ENCODE assay signal across 9 cellular contexts in genomic region chr4:113958766-113959540, GRCh38. TPM values are rescaled to one million over a fixed set of nuclear protein-coding genes. Genes with fewer than 3 reads are reported as not detected.
DNase-seq lines count a peak whose midpoint lies in the region; ATAC-seq and TF ChIP-seq lines count a peak whose summit lies in the region.
"Had no signal": no experiment of that assay in that cellular context is flagged by ENCODE, and none has a peak within 500 bp of the region (broad histone marks: within the 10 kb centered on the region; RNA-seq: fewer than 3 reads in every experiment).

No MANE protein-coding gene starts in this region.

- H3K27me3 ChIP-seq in uterus = no peaks in the 10 kb centered on the region
- no peaks in the 10 kb centered on the region for H3K27me3 ChIP-seq in spleen (replicated peaks in 1 of 7)

- peak overlapping the region; percentile 20 to 66 for H3K27ac ChIP-seq in uterus
- H3K27ac ChIP-seq in spleen = no peak overlapping the region

- intact Hi-C loops in uterus (cut with DNase I; ENCODE audit: low total_unique reads) = no loop called here
- intact Hi-C loops in spleen (cut with DNase I; ENCODE audit: low total_unique reads) = no loop called here
- intact Hi-C loops in posterior cingulate gyrus (cut with DNase I) = no loop called here

- no peak for TF ChIP-seq CTCF in uterus (IDR thresholded peaks at IDR 0.05)
- TF ChIP-seq CTCF in spleen (IDR thresholded peaks at IDR 0.05 in 8 of 11, conservative IDR thresholded peaks at IDR 0.05 in 3 of 11) = no peak

- no peak overlapping the region for H3K27ac Mint-ChIP-seq in activated naive CD8-positive, alpha-beta T cell treated with anti-CD3 and anti-CD28 coated beads, Interleukin-2, amount 50 U/mL, for 24 hours
- no peak overlapping the region for H3K27ac Mint-ChIP-seq in activated naive CD8-positive, alpha-beta T cell treated with anti-CD3 and anti-CD28 coated beads for 36 hours

- peaks cover 2% of the 10 kb centered on the region for H3K4me1 Mint-ChIP-seq in activated naive CD8-positive, alpha-beta T cell treated with anti-CD3 and anti-CD28 coated beads, Interleukin-2, amount 50 U/mL, for 24 hours
- H3K4me1 Mint-ChIP-seq in activated naive CD8-positive, alpha-beta T cell treated with anti-CD3 and anti-CD28 coated beads for 36 hours = peaks cover 7% of the 10 kb centered on the region

- H3K36me3 ChIP-seq in uterus (no peaks in the 10 kb centered on the region), spleen (no peaks in the 10 kb centered on the region)

- no peak overlapping the region for H3K4me3 Mint-ChIP-seq in activated naive CD8-positive, alpha-beta T cell treated with anti-CD3 and anti-CD28 coated beads, Interleukin-2, amount 50 U/mL, for 24 hours
- H3K4me3 Mint-ChIP-seq in activated naive CD8-positive, alpha-beta T cell treated with anti-CD3 and anti-CD28 coated beads for 36 hours = no peak overlapping the region

- H3K9me3 ChIP-seq in uterus = no peaks in the 10 kb centered on the region
- H3K9me3 ChIP-seq in spleen = peaks cover 0 to 11% (median 3%) of the 10 kb centered on the region in 8 donors

- H3K27me3 Mint-ChIP-seq in activated naive CD8-positive, alpha-beta T cell treated with anti-CD3 and anti-CD28 coated beads, Interleukin-2, amount 50 U/mL, for 24 hours = peaks cover 3% of the 10 kb centered on the region
- H3K27me3 Mint-ChIP-seq in activated naive CD8-positive, alpha-beta T cell treated with anti-CD3 and anti-CD28 coated beads for 36 hours = peaks cover 4% of the 10 kb centered on the region

- peaks cover 2% of the 10 kb centered on the region for H3K36me3 Mint-ChIP-seq in activated naive CD8-positive, alpha-beta T cell treated with anti-CD3 and anti-CD28 coated beads, Interleukin-2, amount 50 U/mL, for 24 hours (ENCODE audit: low read depth)
- peaks cover 3% of the 10 kb centered on the region for H3K36me3 Mint-ChIP-seq in activated naive CD8-positive, alpha-beta T cell treated with anti-CD3 and anti-CD28 coated beads for 36 hours

- H3K4me1 ChIP-seq in uterus (peaks cover 0 to 3% of the 10 kb centered on the region in 2 donors), spleen (no peaks in the 10 kb centered on the region)

- TF ChIP-seq POLR2A in uterus (IDR thresholded peaks at IDR 0.05) (no peak), spleen (IDR thresholded peaks at IDR 0.05) (no peak)

- WGBS in spleen, 5 donors = 63 to 83% (median 71%) methylated on average over 8 of the region's 8 CpGs

- DNase-seq in activated naive CD8-positive, alpha-beta T cell treated with anti-CD3 and anti-CD28 coated beads, Interleukin-2, amount 50 U/mL, for 24 hours = no peak
- DNase-seq in activated naive CD8-positive, alpha-beta T cell treated with anti-CD3 and anti-CD28 coated beads for 36 hours = no peak
- peak; percentile 92 for DNase-seq in RPMI7951 (ENCODE audit: low read depth)
- peak; percentile 97 for DNase-seq in glomerular endothelial cell (ENCODE audit: extremely low read depth, low read depth, low spot score)
- no peak for DNase-seq in uterus
- DNase-seq in spleen = no peak
- no peak for DNase-seq in NAMALWA (ENCODE audit: low spot score)
- no peak for DNase-seq in posterior cingulate gyrus

- peaks cover 13% of the 10 kb centered on the region for H3K9me3 Mint-ChIP-seq in activated naive CD8-positive, alpha-beta T cell treated with anti-CD3 and anti-CD28 coated beads, Interleukin-2, amount 50 U/mL, for 24 hours
- peaks cover 5% of the 10 kb centered on the region for H3K9me3 Mint-ChIP-seq in activated naive CD8-positive, alpha-beta T cell treated with anti-CD3 and anti-CD28 coated beads for 36 hours

- H3K4me3 ChIP-seq in uterus (peak overlapping the region in 1 of 2 donors; percentile 10), spleen (no peak overlapping the region)

- ATAC-seq in activated naive CD8-positive, alpha-beta T cell treated with anti-CD3 and anti-CD28 coated beads, Interleukin-2, amount 50 U/mL, for 24 hours = peak; percentile 20

RNA-seq across cellular contexts. Expression of gene ARSJ, which starts 20.5 kb away (rescaled TPM):
- not detected for total RNA-seq in activated naive CD8-positive, alpha-beta T cell treated with anti-CD3 and anti-CD28 coated beads for 36 hours
- 7.1 and 10.5 TPM in 2 replicates for total RNA-seq in RPMI7951 (2014; rRNA removed; shearing (Covaris generic))
- total RNA-seq in glomerular endothelial cell (64.8 and 66.1 TPM in 2 replicates), uterus (10 to 100 TPM in 2 of 4 donors, 1 to 10 TPM in 2; 7.0 to 37.9 (median 9.8) TPM), spleen (1 to 10 TPM in 2 of 7 donors, under 1 TPM in 5; 0.26 to 1.6 (median 0.57) TPM)
- polyA plus RNA-seq in spleen = under 1 TPM; 0.07 to 0.19 (median 0.12) TPM
- total RNA-seq: T-helper 1 cell treated with Interleukin-12 subunit alpha and Interleukin-12 subunit beta and Interleukin-4 antibody, amounts not matched to agents 30 ng/mL and 1 ng/mL, for 36 hours had no signal

Comparison
In these comparisons a context has a peak if more than half of its experiments do, and no peak if none do; other contexts are left out.
1. DNase-seq: peak in RPMI7951 (single experiment) and glomerular endothelial cell (single experiment); none in activated naive CD8-positive, alpha-beta T cell treated with anti-CD3 and anti-CD28 coated beads, Interleukin-2, amount 50 U/mL, for 24 hours (single experiment), activated naive CD8-positive, alpha-beta T cell treated with anti-CD3 and anti-CD28 coated beads for 36 hours (single experiment), uterus (0 of 2), spleen (single experiment), NAMALWA (single experiment) and posterior cingulate gyrus (0 of 10).
2. H3K27ac ChIP-seq: peak in uterus (2 of 2); none in spleen (0 of 8).